21 cellular contexts compared by ENCODE assay signal in the genomic region with DNA sequence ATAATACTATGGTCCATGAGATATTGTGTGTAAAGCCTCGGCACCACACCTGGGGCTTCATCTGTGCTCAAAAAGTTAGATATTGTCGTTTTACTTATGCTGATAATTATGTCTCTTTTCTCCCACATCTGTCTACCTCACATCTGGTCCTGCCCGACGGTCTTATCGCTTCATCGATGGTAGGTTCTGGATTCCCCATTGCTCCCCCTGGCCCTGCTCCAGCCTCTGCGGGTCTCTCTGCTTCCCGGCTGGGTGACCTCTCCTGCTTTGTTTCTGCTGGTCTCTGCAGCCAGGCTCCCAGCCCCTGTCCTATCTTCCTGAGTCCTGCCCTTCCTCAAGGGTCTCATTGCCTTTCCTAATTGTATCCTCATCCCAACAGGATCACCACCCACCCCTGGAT.
"Had no signal": no experiment of that assay in that cellular context is flagged by ENCODE, and none has a peak within 500 bp of the region (broad histone marks: within the 10 kb centered on the region; RNA-seq: fewer than 3 reads in every experiment).

No MANE protein-coding gene starts in this region.

- H3K27ac Mint-ChIP-seq: activated naive CD4-positive, alpha-beta T cell treated with anti-CD3 and anti-CD28 coated beads for 36 hours; natural killer cell had no signal

- DNase-seq: activated CD4-positive, alpha-beta T cell treated with anti-CD3 and anti-CD28 coated beads, Interleukin-2, amount 50 U/mL, for 4 hours; activated CD8-positive, alpha-beta memory T cell treated with anti-CD3 and anti-CD28 coated beads for 24 hours; activated effector memory CD4-positive, alpha-beta T cell treated with Interleukin-2 at 50 U/mL for 16 hours; activated naive CD4-positive, alpha-beta T cell treated with anti-CD3 and anti-CD28 coated beads for 36 hours; activated T-cell treated with anti-CD3 and anti-CD28 coated beads, Interleukin-2, amount 50 U/mL, for 48 hours; caudate nucleus; hippocampal formation; left ventricle myocardium inferior; mammary epithelial cell; midbrain; natural killer cell; occipital lobe; stimulated activated CD4-positive, alpha-beta T cell treated with anti-CD3 and anti-CD28 coated beads, Interleukin-4, amount 100 ng/mL, for 1 hour; stimulated activated naive CD4-positive, alpha-beta T cell treated with Interleukin-2 at 50 U/mL for 16 hours; T-helper 1 cell; T-helper 9 cell; thyroid gland had no signal

- H3K4me1 Mint-ChIP-seq: natural killer cell had no signal

- H3K27ac ChIP-seq: dorsolateral prefrontal cortex, esophagus muscularis mucosa, left ventricle myocardium inferior, thyroid gland had no signal

- H3K4me1 ChIP-seq: left ventricle myocardium inferior, thyroid gland had no signal

- H3K36me3 Mint-ChIP-seq: brain, natural killer cell had no signal

- H3K9me3 ChIP-seq: esophagus muscularis mucosa, left ventricle myocardium inferior, thyroid gland had no signal

- H3K9me3 Mint-ChIP-seq: effector memory CD8-positive, alpha-beta T cell; natural killer cell had no signal

- H3K4me3 ChIP-seq: dorsolateral prefrontal cortex, esophagus muscularis mucosa, left ventricle myocardium inferior, thyroid gland had no signal

- H3K27me3 ChIP-seq: dorsolateral prefrontal cortex, esophagus muscularis mucosa, thyroid gland had no signal

- H3K36me3 ChIP-seq: esophagus muscularis mucosa, left ventricle myocardium inferior, thyroid gland had no signal

- H3K4me3 Mint-ChIP-seq: activated naive CD4-positive, alpha-beta T cell treated with anti-CD3 and anti-CD28 coated beads for 36 hours; brain; effector memory CD8-positive, alpha-beta T cell; natural killer cell had no signal
